In the genomic region with DNA sequence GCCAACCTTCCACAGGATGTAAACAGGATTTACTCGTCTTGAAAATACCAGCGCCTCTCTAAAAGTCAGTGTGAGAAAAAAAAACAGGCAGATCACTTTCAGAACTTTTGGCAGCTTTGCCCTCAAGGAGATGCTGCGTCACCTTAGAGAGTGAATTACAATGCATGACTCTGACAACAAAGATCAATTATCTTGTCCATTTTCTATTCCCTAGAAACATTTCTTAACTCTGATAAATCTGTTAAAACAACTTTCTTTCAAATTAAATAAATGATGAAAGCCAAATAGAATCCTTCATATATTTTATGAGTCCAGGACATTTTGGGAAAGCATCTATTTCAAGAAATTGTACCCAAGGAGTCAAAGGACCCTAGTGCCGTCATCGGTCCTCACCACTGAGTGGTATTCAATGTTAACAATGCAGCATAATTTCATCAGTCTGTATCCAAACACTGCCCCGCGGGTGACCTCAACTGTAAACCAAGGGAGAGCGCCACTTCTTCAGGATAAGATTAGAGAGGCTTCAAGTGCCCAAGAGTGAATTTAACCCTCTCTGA, we compare ENCODE assay signal across 1 cellular context.
TF ChIP-seq lines count a peak whose summit lies in the region.

No MANE protein-coding gene starts in this region.

TF ChIP-seq in HEK293, 187 proteins besides CTCF, POLR2A, EP300 and RAD21 (continued from another document and continues in another):
- TF ChIP-seq, protein P1, sequence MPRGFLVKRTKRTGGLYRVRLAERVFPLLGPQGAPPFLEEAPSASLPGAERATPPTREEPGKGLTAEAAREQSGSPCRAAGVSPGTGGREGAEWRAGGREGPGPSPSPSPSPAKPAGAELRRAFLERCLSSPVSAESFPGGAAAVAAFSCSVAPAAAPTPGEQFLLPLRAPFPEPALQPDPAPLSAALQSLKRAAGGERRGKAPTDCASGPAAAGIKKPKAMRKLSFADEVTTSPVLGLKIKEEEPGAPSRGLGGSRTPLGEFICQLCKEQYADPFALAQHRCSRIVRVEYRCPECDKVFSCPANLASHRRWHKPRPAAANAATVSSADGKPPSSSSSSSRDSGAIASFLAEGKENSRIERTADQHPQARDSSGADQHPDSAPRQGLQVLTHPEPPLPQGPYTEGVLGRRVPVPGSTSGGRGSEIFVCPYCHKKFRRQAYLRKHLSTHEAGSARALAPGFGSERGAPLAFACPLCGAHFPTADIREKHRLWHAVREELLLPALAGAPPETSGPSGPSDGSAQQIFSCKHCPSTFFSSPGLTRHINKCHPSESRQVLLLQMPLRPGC (tag by site-specific recombination; IDR thresholded peaks at IDR 0.05), result peak; percentile 67; the same call in 1 of the 2 replicates
- TF ChIP-seq ZNF2 (tag by site-specific recombination; IDR thresholded peaks at IDR 0.05), result 0 out of 2 replicates have a peak, but pooled peaks have one; percentile 57
- no peak for TF ChIP-seq ZBTB44 (tag by site-specific recombination; IDR thresholded peaks at IDR 0.05)
- TF ChIP-seq ZNF24 (tag by site-specific recombination; IDR thresholded peaks at IDR 0.05), result peak; percentile 85
- TF ChIP-seq, protein P2, sequence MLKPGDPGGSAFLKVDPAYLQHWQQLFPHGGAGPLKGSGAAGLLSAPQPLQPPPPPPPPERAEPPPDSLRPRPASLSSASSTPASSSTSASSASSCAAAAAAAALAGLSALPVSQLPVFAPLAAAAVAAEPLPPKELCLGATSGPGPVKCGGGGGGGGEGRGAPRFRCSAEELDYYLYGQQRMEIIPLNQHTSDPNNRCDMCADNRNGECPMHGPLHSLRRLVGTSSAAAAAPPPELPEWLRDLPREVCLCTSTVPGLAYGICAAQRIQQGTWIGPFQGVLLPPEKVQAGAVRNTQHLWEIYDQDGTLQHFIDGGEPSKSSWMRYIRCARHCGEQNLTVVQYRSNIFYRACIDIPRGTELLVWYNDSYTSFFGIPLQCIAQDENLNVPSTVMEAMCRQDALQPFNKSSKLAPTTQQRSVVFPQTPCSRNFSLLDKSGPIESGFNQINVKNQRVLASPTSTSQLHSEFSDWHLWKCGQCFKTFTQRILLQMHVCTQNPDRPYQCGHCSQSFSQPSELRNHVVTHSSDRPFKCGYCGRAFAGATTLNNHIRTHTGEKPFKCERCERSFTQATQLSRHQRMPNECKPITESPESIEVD (tag by site-specific recombination; IDR thresholded peaks at IDR 0.05), result peak; percentile 99
- no peak for TF ChIP-seq REPIN1 (tag by site-specific recombination; IDR thresholded peaks at IDR 0.05; ENCODE audit: low read depth)
- TF ChIP-seq ZNF529 (tag by site-specific recombination; IDR thresholded peaks at IDR 0.05; ENCODE audit: insufficient replicate concordance), result no peak
- TF ChIP-seq, protein P3, sequence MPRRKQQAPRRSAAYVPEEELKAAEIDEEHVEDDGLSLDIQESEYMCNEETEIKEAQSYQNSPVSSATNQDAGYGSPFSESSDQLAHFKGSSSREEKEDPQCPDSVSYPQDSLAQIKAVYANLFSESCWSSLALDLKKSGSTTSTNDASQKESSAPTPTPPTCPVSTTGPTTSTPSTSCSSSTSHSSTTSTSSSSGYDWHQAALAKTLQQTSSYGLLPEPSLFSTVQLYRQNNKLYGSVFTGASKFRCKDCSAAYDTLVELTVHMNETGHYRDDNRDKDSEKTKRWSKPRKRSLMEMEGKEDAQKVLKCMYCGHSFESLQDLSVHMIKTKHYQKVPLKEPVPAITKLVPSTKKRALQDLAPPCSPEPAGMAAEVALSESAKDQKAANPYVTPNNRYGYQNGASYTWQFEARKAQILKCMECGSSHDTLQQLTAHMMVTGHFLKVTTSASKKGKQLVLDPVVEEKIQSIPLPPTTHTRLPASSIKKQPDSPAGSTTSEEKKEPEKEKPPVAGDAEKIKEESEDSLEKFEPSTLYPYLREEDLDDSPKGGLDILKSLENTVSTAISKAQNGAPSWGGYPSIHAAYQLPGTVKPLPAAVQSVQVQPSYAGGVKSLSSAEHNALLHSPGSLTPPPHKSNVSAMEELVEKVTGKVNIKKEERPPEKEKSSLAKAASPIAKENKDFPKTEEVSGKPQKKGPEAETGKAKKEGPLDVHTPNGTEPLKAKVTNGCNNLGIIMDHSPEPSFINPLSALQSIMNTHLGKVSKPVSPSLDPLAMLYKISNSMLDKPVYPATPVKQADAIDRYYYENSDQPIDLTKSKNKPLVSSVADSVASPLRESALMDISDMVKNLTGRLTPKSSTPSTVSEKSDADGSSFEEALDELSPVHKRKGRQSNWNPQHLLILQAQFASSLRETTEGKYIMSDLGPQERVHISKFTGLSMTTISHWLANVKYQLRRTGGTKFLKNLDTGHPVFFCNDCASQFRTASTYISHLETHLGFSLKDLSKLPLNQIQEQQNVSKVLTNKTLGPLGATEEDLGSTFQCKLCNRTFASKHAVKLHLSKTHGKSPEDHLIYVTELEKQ (tag by site-specific recombination; IDR thresholded peaks at IDR 0.05; ENCODE audit: borderline replicate concordance), result no peak
- peak; percentile 92 for TF ChIP-seq ATF2 (tag by site-specific recombination; IDR thresholded peaks at IDR 0.05; ENCODE audit: low read depth)
- no peak for TF ChIP-seq ZNF416 (tag by site-specific recombination; IDR thresholded peaks at IDR 0.05)
- TF ChIP-seq, protein P4, sequence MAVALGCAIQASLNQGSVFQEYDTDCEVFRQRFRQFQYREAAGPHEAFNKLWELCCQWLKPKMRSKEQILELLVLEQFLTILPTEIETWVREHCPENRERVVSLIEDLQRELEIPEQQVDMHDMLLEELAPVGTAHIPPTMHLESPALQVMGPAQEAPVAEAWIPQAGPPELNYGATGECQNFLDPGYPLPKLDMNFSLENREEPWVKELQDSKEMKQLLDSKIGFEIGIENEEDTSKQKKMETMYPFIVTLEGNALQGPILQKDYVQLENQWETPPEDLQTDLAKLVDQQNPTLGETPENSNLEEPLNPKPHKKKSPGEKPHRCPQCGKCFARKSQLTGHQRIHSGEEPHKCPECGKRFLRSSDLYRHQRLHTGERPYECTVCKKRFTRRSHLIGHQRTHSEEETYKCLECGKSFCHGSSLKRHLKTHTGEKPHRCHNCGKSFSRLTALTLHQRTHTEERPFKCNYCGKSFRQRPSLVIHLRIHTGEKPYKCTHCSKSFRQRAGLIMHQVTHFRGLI (tag by site-specific recombination; IDR thresholded peaks at IDR 0.05), result 0 out of 2 replicates have a peak, but pooled peaks have one; percentile 5
- TF ChIP-seq KLF8 (tag by site-specific recombination; IDR thresholded peaks at IDR 0.05), result peak; percentile 23
- peak; percentile 48; the same call in 1 of the 2 replicates for TF ChIP-seq ZNF394 (tag by site-specific recombination; IDR thresholded peaks at IDR 0.05; ENCODE audit: borderline replicate concordance)
- TF ChIP-seq ZEB2 (tag by site-specific recombination; IDR thresholded peaks at IDR 0.05), result peak; percentile 94
- 0 out of 2 replicates have a peak, but pooled peaks have one; percentile 13 for TF ChIP-seq ZBTB11 (tag by site-specific recombination; conservative IDR thresholded peaks at IDR 0.05; ENCODE audit: low read depth)
- TF ChIP-seq KLF10 (tag by site-specific recombination; IDR thresholded peaks at IDR 0.05), result peak; percentile 77; the same call in 1 of the 2 replicates
- 0 out of 2 replicates have a peak, but pooled peaks have one; percentile 6 for TF ChIP-seq ZNF596 (tag by site-specific recombination; IDR thresholded peaks at IDR 0.05)
- TF ChIP-seq FEZF1 (tag by site-specific recombination; IDR thresholded peaks at IDR 0.05), result peak; percentile 91
- TF ChIP-seq ZNF19 (tag by site-specific recombination; IDR thresholded peaks at IDR 0.05; ENCODE audit: low read depth), result no peak
- 0 out of 2 replicates have a peak, but pooled peaks have one; percentile 27 for TF ChIP-seq OVOL3 (tag by site-specific recombination; IDR thresholded peaks at IDR 0.05)
- TF ChIP-seq ZNF18 (tag by site-specific recombination; IDR thresholded peaks at IDR 0.05), result peak; percentile 29; the same call in 1 of the 2 replicates
- peak; percentile 12; the same call in 1 of the 2 replicates for TF ChIP-seq MEIS1 (CRISPR knock-in tag; IDR thresholded peaks at IDR 0.05; ENCODE audit: borderline replicate concordance)
- TF ChIP-seq PRDM10 (tag by site-specific recombination; IDR thresholded peaks at IDR 0.05), result peak; percentile 64
- no peak for TF ChIP-seq ZSCAN18 (tag by site-specific recombination; IDR thresholded peaks at IDR 0.05)
- no peak for TF ChIP-seq SCRT2 (tag by site-specific recombination; IDR thresholded peaks at IDR 0.05)
- TF ChIP-seq PRDM1 (tag by site-specific recombination; IDR thresholded peaks at IDR 0.05), result peak; percentile 42; the same call in 1 of the 2 replicates
